Comparison of ENCODE assay signal across 8 cellular contexts in genomic region chr1:235831148-235831547, GRCh38. TPM values are rescaled to one million over a fixed set of nuclear protein-coding genes. Genes with fewer than 3 reads are reported as not detected.
A peak's percentile ranks its signal among the peaks of the same experiment; 100 is the strongest.
DNase-seq lines count a peak whose midpoint lies in the region; ATAC-seq and TF ChIP-seq lines count a peak whose summit lies in the region.

No MANE protein-coding gene starts in this region.

- intact Hi-C loops in Calu3 (cut with micrococcal nuclease; ENCODE audit: unreplicated experiment), result no loop called here

- H3K4me3 Mint-ChIP-seq in Calu3 (ENCODE audit: low read depth, unreplicated experiment), result no peak overlapping the region

- DNase-seq in GDM1 (lab: John Stamatoyannopoulos, UW), result peak; percentile 8
- peak; percentile 20 for DNase-seq in brain microvascular endothelial cell
- peak; percentile 2 for DNase-seq in stimulated activated CD8-positive, alpha-beta memory T cell treated with anti-CD3 and anti-CD28 coated beads, Interleukin-12 subunit alpha, Interleukin-12 subunit beta, amount 100 ng/mL, for 24 hours (ENCODE audit: extremely low read depth)
- no peak for DNase-seq in Calu3
- DNase-seq in SW 1271 (lab: John Stamatoyannopoulos, UW), result no peak
- no peak for DNase-seq in D341Med (ENCODE audit: low spot score)

- H3K27ac Mint-ChIP-seq in Calu3 (ENCODE audit: unreplicated experiment), result no peak overlapping the region

- no peak overlapping the region for H3K27ac ChIP-seq in brain microvascular endothelial cell

- H3K27me3 ChIP-seq in brain microvascular endothelial cell (replicated peaks), result no peaks in the 10 kb centered on the region

- H3K36me3 ChIP-seq in brain microvascular endothelial cell (replicated peaks), result no peaks in the 10 kb centered on the region

- CTCF ChIA-PET in Calu3 (lab: Charles Lee), result no interaction called here

- no peaks in the 10 kb centered on the region for H3K4me1 Mint-ChIP-seq in Calu3 (ENCODE audit: low read depth, unreplicated experiment)

- H3K9me3 Mint-ChIP-seq in Calu3 (ENCODE audit: low read depth, unreplicated experiment), result no peaks in the 10 kb centered on the region

- in situ Hi-C loops in brain microvascular endothelial cell (cut with HindIII; ENCODE audit: low pct_ligation_motif_present, low sequenced_read_pairs), result no loop called here

- H3K27me3 Mint-ChIP-seq in Calu3 (ENCODE audit: unreplicated experiment), result no peaks in the 10 kb centered on the region

- H3K36me3 Mint-ChIP-seq in Calu3 (ENCODE audit: insufficient read depth, unreplicated experiment), result no peaks in the 10 kb centered on the region

- H3K4me3 ChIP-seq in brain microvascular endothelial cell (ENCODE audit: low read depth, low read length), result no peak overlapping the region

- no peak for TF ChIP-seq CTCF in brain microvascular endothelial cell (IDR thresholded peaks at IDR 0.05; ENCODE audit: low read depth, low read length, missing control alignments)
- no peak for TF ChIP-seq CTCF in Calu3 (IDR thresholded peaks at IDR 0.05; ENCODE audit: unreplicated experiment)

- ATAC-seq in GM21360 (IDR thresholded peaks at IDR 0.05; ENCODE audit: unreplicated experiment), result peak; percentile 98
- ATAC-seq in HG03558 (IDR thresholded peaks at IDR 0.05; ENCODE audit: extremely low read depth, unreplicated experiment), result peak; percentile 71

- no TSS peak for BruUV-seq in Calu3 (replicated peaks; lab: Mats Ljungman, UMichigan)

RNA-seq across cellular contexts. Expression of gene LYST, which starts 35.6 kb away (rescaled TPM):
- total RNA-seq in Calu3 (2022), result 11.1 and 11.9 TPM in 2 replicates

Comparison
In these comparisons a context has a peak if more than half of its experiments do, and no peak if none do; other contexts are left out.
1. DNase-seq: peak in GDM1 (single experiment), brain microvascular endothelial cell (single experiment) and stimulated activated CD8-positive, alpha-beta memory T cell treated with anti-CD3 and anti-CD28 coated beads, Interleukin-12 subunit alpha, Interleukin-12 subunit beta, amount 100 ng/mL, for 24 hours (single experiment); none in Calu3 (single experiment), SW 1271 (0 of 2) and D341Med (single experiment).